20 cellular contexts compared by ENCODE assay signal in the genomic region with DNA sequence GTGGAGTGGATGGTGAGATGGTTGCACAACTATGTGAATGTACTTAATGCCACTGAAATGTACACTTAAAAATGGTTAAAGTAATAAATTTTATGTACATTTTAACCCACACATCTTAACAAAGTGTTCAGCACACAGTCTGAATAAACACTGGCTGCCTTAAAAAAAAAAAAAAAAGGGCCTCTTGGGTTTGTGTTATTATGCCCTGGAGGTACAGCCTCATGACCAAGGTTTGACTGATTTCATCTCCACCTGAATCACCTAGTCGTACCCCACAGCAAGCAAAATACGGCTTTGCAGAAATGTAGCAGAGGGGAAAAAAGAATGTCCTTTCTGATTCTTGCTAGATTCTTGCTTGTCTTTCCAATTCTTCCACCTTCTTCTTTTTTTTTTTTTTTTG. TPM values are rescaled to one million over a fixed set of nuclear protein-coding genes. Genes with fewer than 3 reads are reported as not detected.
A peak's percentile ranks its signal among the peaks of the same experiment; 100 is the strongest.
DNase-seq lines count a peak whose midpoint lies in the region; ATAC-seq and TF ChIP-seq lines count a peak whose summit lies in the region.
"Had no signal": no experiment of that assay in that cellular context is flagged by ENCODE, and none has a peak within 500 bp of the region (broad histone marks: within the 10 kb centered on the region; RNA-seq: fewer than 3 reads in every experiment).

No MANE protein-coding gene starts in this region.

- H3K4me2 ChIP-seq in PC-3 (ENCODE audit: low read length): peak overlapping the region; percentile 36; the same call in 1 of the 2 replicates
- H3K4me2 ChIP-seq: GM23338 had no signal

- intact Hi-C loops in PC-3 (cut with micrococcal nuclease): no loop called here
- intact Hi-C loops in left lung (cut with DNase I): no loop called here

- DNase-seq in PC-3 (peak; percentile 66), left lung (no peak), OCI-M2 (lab: John Stamatoyannopoulos, UW; ENCODE audit: unreplicated experiment) (no peak)
- no peak for DNase-seq in effector memory CD4-positive, alpha-beta T cell
- DNase-seq: C1 segment of cervical spinal cord; Calu3; CD4-positive, alpha-beta memory T cell; COR-L47; DMS53; DMS79 treated with DMSO at 0.1 percent for 48 hours; GF-D8; H9 had no signal

- H3F3A ChIP-seq in PC-3 (ENCODE audit: low read length, unreplicated experiment): no peaks in the 10 kb centered on the region

- H3K9me3 ChIP-seq in PC-3 (ENCODE audit: low read length) (no peaks in the 10 kb centered on the region), left lung (peaks cover 0 to 30% of the 10 kb centered on the region in 2 donors)
- peaks cover 9% of the 10 kb centered on the region for H3K9me3 ChIP-seq in effector memory CD4-positive, alpha-beta T cell (ENCODE audit: control insufficient read depth, low read length)

- no peak overlapping the region for H2AFZ ChIP-seq in PC-3 (ENCODE audit: low read length)
- H2AFZ ChIP-seq: GM23338 had no signal

- H3K9me2 ChIP-seq in PC-3 (replicated peaks; ENCODE audit: low read length): no peaks in the 10 kb centered on the region

- H3K79me2 ChIP-seq in PC-3 (ENCODE audit: low read length): no peaks in the 10 kb centered on the region

- no peak overlapping the region for H3K9ac ChIP-seq in PC-3 (ENCODE audit: low read length)

- H3K27ac ChIP-seq in PC-3 (ENCODE audit: low read length): peak overlapping the region; percentile 37
- peak overlapping the region; percentile 7; the same call in 1 of the 2 replicates for H3K27ac ChIP-seq in VCaP
- H3K27ac ChIP-seq in left lung: no peak overlapping the region
- no peak overlapping the region for H3K27ac ChIP-seq in effector memory CD4-positive, alpha-beta T cell (ENCODE audit: insufficient read depth, low read length, poor library complexity, severe bottlenecking)

- no peak for TF ChIP-seq CTCF in PC-3 (conservative IDR thresholded peaks at IDR 0.05; ENCODE audit: low read depth, low read length)
- TF ChIP-seq CTCF in VCaP (conservative IDR thresholded peaks at IDR 0.05): no peak
- TF ChIP-seq CTCF in left lung (IDR thresholded peaks at IDR 0.05): no peak

- H3K4me1 ChIP-seq in PC-3 (ENCODE audit: insufficient read depth, low read length) (peaks cover 10% of the 10 kb centered on the region; the same call in 1 of the 2 replicates), left lung (no peaks in the 10 kb centered on the region)
- no peaks in the 10 kb centered on the region for H3K4me1 ChIP-seq in effector memory CD4-positive, alpha-beta T cell (ENCODE audit: control insufficient read depth, insufficient read depth, low read length, poor library complexity, severe bottlenecking)

- BruUV-seq in PC-3 (replicated peaks; lab: Mats Ljungman, UMichigan): no TSS peak

- no peaks in the 10 kb centered on the region for H3K36me3 ChIP-seq in PC-3 (ENCODE audit: low read depth, low read length)
- peaks cover 0 to 14% of the 10 kb centered on the region in 2 donors for H3K36me3 ChIP-seq in left lung
- H3K36me3 ChIP-seq in effector memory CD4-positive, alpha-beta T cell (ENCODE audit: control insufficient read depth, insufficient read depth, low read length): peaks cover 6% of the 10 kb centered on the region

- POLR2A ChIA-PET in PC-3 (lab: Charles Lee; ENCODE audit: unreplicated experiment): no interaction called here

- CTCF ChIA-PET in PC-3 (lab: Charles Lee): no interaction called here

- no peaks in the 10 kb centered on the region for H4K20me1 ChIP-seq in PC-3 (ENCODE audit: low read length)

- ATAC-seq in PC-3 (peak; percentile 31; the same call in 1 of the 2 replicates), left lung (peak; percentile 74), HG02588 (IDR thresholded peaks at IDR 0.05; ENCODE audit: unreplicated experiment) (no peak)
- ATAC-seq: GM23338, HCT116 had no signal

- no peak overlapping the region for H3K4me3 ChIP-seq in PC-3 (ENCODE audit: low read length)
- no peak overlapping the region for H3K4me3 ChIP-seq in left lung
- no peak overlapping the region for H3K4me3 ChIP-seq in effector memory CD4-positive, alpha-beta T cell (ENCODE audit: insufficient read depth, low read depth, low read length, poor library complexity, severe bottlenecking)
- H3K4me3 ChIP-seq: GM23338 had no signal

- H3K27me3 ChIP-seq in PC-3 (ENCODE audit: low read length) (no peaks in the 10 kb centered on the region), left lung (no peaks in the 10 kb centered on the region)
- no peaks in the 10 kb centered on the region for H3K27me3 ChIP-seq in effector memory CD4-positive, alpha-beta T cell (replicated peaks; ENCODE audit: control insufficient read depth, insufficient read depth, low read length, poor library complexity, severe bottlenecking)

RNA-seq across cellular contexts. Expression of a gene that starts 26.5 kb away (rescaled TPM):
- 271 and 291 TPM in 2 replicates for total RNA-seq in PC-3 (2014; rRNA removed)
- 10 to 100 TPM; 63.5 to 65.1 TPM for total RNA-seq in left lung

RNA-seq across cellular contexts. Expression of a gene that starts 32.8 kb away (rescaled TPM):
- total RNA-seq in PC-3 (2014; rRNA removed) (not detected in 2 replicates), left lung (not detected)
- total RNA-seq: A172; A673; Calu3; CD4-positive, alpha-beta memory T cell; G401; H4 had no signal

RNA-seq across cellular contexts. Expression of a gene that starts 44.9 kb away (rescaled TPM):
- total RNA-seq in PC-3 (2014; rRNA removed): 0.51 TPM in 1 of 2 replicates, not detected in the other
- total RNA-seq in left lung: not detected
- total RNA-seq: A172; Calu3; CD4-positive, alpha-beta memory T cell; G401; H9 had no signal

Comparison
In these comparisons a context has a peak if more than half of its experiments do, and no peak if none do; other contexts are left out.
1. H3K27ac ChIP-seq: peak in PC-3 (single experiment) and VCaP (single experiment); none in left lung (0 of 2) and effector memory CD4-positive, alpha-beta T cell (single experiment).